Comparison of ENCODE assay signal across 14 cellular contexts in genomic region chr11:121741316-121741715, GRCh38.
DNase-seq lines count a peak whose midpoint lies in the region; ATAC-seq and TF ChIP-seq lines count a peak whose summit lies in the region.
"Had no signal": no experiment of that assay in that cellular context is flagged by ENCODE, and none has a peak within 500 bp of the region (broad histone marks: within the 10 kb centered on the region; RNA-seq: fewer than 3 reads in every experiment).

No MANE protein-coding gene starts in this region.

- H3K27ac ChIP-seq in muscle layer of duodenum (ENCODE audit: low read length): peak overlapping the region; percentile 89
- H3K27ac ChIP-seq in thyroid gland: peak overlapping the region; percentile 39 to 51 (median 39)
- H3K27ac ChIP-seq: right lobe of liver had no signal

- WGBS in thyroid gland, 2 donors: 75 to 81% methylated on average over 5 of the region's 5 CpGs

- TF ChIP-seq CTCF in fibroblast of the aortic adventitia (IDR thresholded peaks at IDR 0.05; ENCODE audit: insufficient read depth, low read length) (no peak), thyroid gland (IDR thresholded peaks at IDR 0.05) (no peak)

- H3K4me3 ChIP-seq in adipocyte (ENCODE audit: low read length) (peak overlapping the region; percentile 53), fibroblast of the aortic adventitia (ENCODE audit: low read depth, low read length) (no peak overlapping the region), muscle layer of duodenum (ENCODE audit: low read depth in 1 of 2, low read length in 2 of 2) (peak overlapping the region in 1 of 2 donors; percentile 17), thyroid gland (replicated peaks in 1 of 3) (no peak overlapping the region)
- H3K4me3 ChIP-seq: right lobe of liver had no signal

- DNase-seq in adipocyte (ENCODE audit: low read depth) (peak; percentile 39), fibroblast of the aortic adventitia (ENCODE audit: low read depth) (peak; percentile 96), thyroid gland (no peak), iPS-NIHi11 (ENCODE audit: low spot score) (no peak)
- DNase-seq: activated CD4-positive, alpha-beta T cell treated with anti-CD3 and anti-CD28 coated beads, Interleukin-2, amount 10 ng/mL, durations not matched to agents 24 days and 14 days; cortex of kidney; Karpas-422; NCI-H2029 treated with DMSO at 0.1 percent for 48 hours; right lobe of liver; T-helper 1 cell had no signal

- H3K9me3 ChIP-seq in adipocyte (ENCODE audit: control insufficient read depth, low read length) (peaks cover 8% of the 10 kb centered on the region), muscle layer of duodenum (ENCODE audit: control insufficient read depth in 1 of 2, low read length in 2 of 2) (peaks cover 3 to 7% of the 10 kb centered on the region in 2 donors), thyroid gland (no peaks in the 10 kb centered on the region)

- no peaks in the 10 kb centered on the region for H3K36me3 ChIP-seq in adipocyte (ENCODE audit: control insufficient read depth, insufficient read depth, low read length, severe bottlenecking)
- H3K36me3 ChIP-seq in muscle layer of duodenum (ENCODE audit: control insufficient read depth in 1 of 2, insufficient read depth in 2 of 2, low read length in 2 of 2): no peaks in the 10 kb centered on the region
- H3K36me3 ChIP-seq in thyroid gland: no peaks in the 10 kb centered on the region
- H3K36me3 ChIP-seq: right lobe of liver had no signal

- no peak for TF ChIP-seq POLR2A in thyroid gland (IDR thresholded peaks at IDR 0.05)

- peak overlapping the region; percentile 72 for H3K9ac ChIP-seq in adipocyte (ENCODE audit: low read length)

- intact Hi-C loops in thyroid gland (cut with DNase I): no loop called here

- ATAC-seq in GM21447 (IDR thresholded peaks at IDR 0.05; ENCODE audit: unreplicated experiment) (no peak), GM18520 (IDR thresholded peaks at IDR 0.05; ENCODE audit: unreplicated experiment) (no peak), GM19395 (IDR thresholded peaks at IDR 0.05; ENCODE audit: unreplicated experiment) (no peak)
- ATAC-seq: right lobe of liver had no signal

- H3K4me1 ChIP-seq in adipocyte (ENCODE audit: control insufficient read depth, insufficient read depth, low read length) (peaks cover 18% of the 10 kb centered on the region), muscle layer of duodenum (ENCODE audit: control insufficient read depth in 1 of 2, insufficient read depth in 2 of 2, low read length in 2 of 2) (peaks cover 0 to 7% of the 10 kb centered on the region in 2 donors), thyroid gland (no peaks in the 10 kb centered on the region)
- H3K4me1 ChIP-seq: right lobe of liver had no signal

- H3K27me3 ChIP-seq in adipocyte (replicated peaks; ENCODE audit: control insufficient read depth, insufficient read depth, low read length) (no peaks in the 10 kb centered on the region), muscle layer of duodenum (ENCODE audit: low read depth, low read length) (no peaks in the 10 kb centered on the region), thyroid gland (no peaks in the 10 kb centered on the region)
- H3K27me3 ChIP-seq: right lobe of liver had no signal

Comparison
In these comparisons a context has a peak if more than half of its experiments do, and no peak if none do; other contexts are left out.
1. DNase-seq: peak in adipocyte (single experiment) and fibroblast of the aortic adventitia (single experiment); none in thyroid gland (0 of 2) and iPS-NIHi11 (single experiment).